ENCODE assay signal across 21 cellular contexts in the genomic region with DNA sequence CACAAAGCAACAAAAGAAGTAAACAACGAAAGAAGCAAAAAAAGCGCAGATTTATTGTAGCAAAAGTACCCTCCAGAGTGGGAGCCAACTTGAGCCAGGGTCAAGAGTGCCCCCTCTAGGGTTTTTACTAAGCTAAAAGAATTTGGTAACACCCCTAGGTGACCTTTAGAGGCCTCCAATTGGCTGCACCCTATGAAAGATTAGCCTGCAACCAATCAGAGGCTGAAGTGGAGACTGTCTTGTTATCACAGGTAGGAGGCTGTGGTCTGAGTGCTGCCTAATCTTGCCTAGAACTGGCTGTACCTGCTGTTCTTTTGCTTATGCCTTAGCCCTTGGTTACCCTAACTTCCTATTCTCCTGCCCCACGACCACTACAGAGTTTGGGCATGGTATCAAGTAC. TPM values are rescaled to one million over a fixed set of nuclear protein-coding genes. Genes with fewer than 3 reads are reported as not detected.
DNase-seq lines count a peak whose midpoint lies in the region; ATAC-seq, FAIRE-seq and TF ChIP-seq lines count a peak whose summit lies in the region.
"Had no signal": no experiment of that assay in that cellular context is flagged by ENCODE, and none has a peak within 500 bp of the region (broad histone marks: within the 10 kb centered on the region; RNA-seq: fewer than 3 reads in every experiment).

No MANE protein-coding gene starts in this region.

- H3K9me1 ChIP-seq in K562 (ENCODE audit: control insufficient read depth, insufficient read depth, low read length) = no peaks in the 10 kb centered on the region

- no peaks in the 10 kb centered on the region for H3K27me3 ChIP-seq in Karpas-422 (ENCODE audit: low read length)
- H3K27me3 ChIP-seq in K562 (ENCODE audit: control insufficient read depth in 2 of 2, insufficient read depth in 2 of 2, low read length in 2 of 2) = no peaks in the 10 kb centered on the region
- H3K27me3 ChIP-seq: SJCRH30 had no signal

- no peak overlapping the region for H3K4me2 ChIP-seq in Karpas-422 (ENCODE audit: low read depth, low read length, poor library complexity, severe bottlenecking)
- no peak overlapping the region for H3K4me2 ChIP-seq in K562 (ENCODE audit: insufficient read depth, low read length)
- H3K4me2 ChIP-seq: BLaER1, PC-9 had no signal

- CTCF ChIA-PET in activated CD4-positive, alpha-beta T cell treated with anti-CD3 and anti-CD28 coated beads for 36 hours (lab: Charles Lee) = no interaction called here
- CTCF ChIA-PET in K562 (lab: Yijun Ruan, JAX; ENCODE audit: low intra/inter-chr PET ratio) = no interaction called here

- TF ChIP-seq RAD21 in K562 (CRISPR knock-in tag; conservative IDR thresholded peaks at IDR 0.05 in 1 of 2, IDR thresholded peaks at IDR 0.05 in 1 of 2) = no peak

- H4K20me1 ChIP-seq in Karpas-422 (ENCODE audit: insufficient read depth, low read depth, low read length) (no peaks in the 10 kb centered on the region), K562 (replicated peaks; ENCODE audit: control insufficient read depth, insufficient read depth, low read length) (no peaks in the 10 kb centered on the region)

- H3K9me3 Mint-ChIP-seq in activated CD4-positive, alpha-beta T cell treated with anti-CD3 and anti-CD28 coated beads for 36 hours (ENCODE audit: low read depth) = no peaks in the 10 kb centered on the region
- H3K9me3 Mint-ChIP-seq: T-helper 1 cell treated with Interleukin-12 subunit alpha and Interleukin-12 subunit beta and Interleukin-4 antibody, amounts not matched to agents 30 μg/mL and 1 μg/mL, for 36 hours had no signal

- FAIRE-seq in K562 (lab: Jason Lieb, UNC) = no peak
- FAIRE-seq: GM12891, GM18507, H54 had no signal

- H3K9me2 ChIP-seq in Karpas-422 (replicated peaks; ENCODE audit: insufficient read depth, low read length) = no peaks in the 10 kb centered on the region

- H2AFZ ChIP-seq in Karpas-422 (ENCODE audit: low read length) (no peak overlapping the region), K562 (ENCODE audit: low read depth, low read length) (no peak overlapping the region)
- H2AFZ ChIP-seq: PC-9 had no signal

- H3K36me3 ChIP-seq in Karpas-422 (ENCODE audit: insufficient read depth, low read length) (no peaks in the 10 kb centered on the region), K562 (ENCODE audit: control insufficient read depth, insufficient read depth, low read length) (no peaks in the 10 kb centered on the region)
- H3K36me3 ChIP-seq: SJCRH30 had no signal

- no peak for DNase-seq in activated CD4-positive, alpha-beta T cell treated with anti-CD3 and anti-CD28 coated beads for 36 hours
- no peak for DNase-seq in activated CD4-positive, alpha-beta T cell treated with anti-CD3 and anti-CD28 coated beads for 4 hours
- DNase-seq in Karpas-422 (peak; percentile 77), K562 (ENCODE audit: extremely low read depth in 1 of 4, low spot score in 3 of 4) (peak in 1 of 4 experiments; percentile 30), myocyte (ENCODE audit: low read depth) (peak; percentile 55), KBM-7 (no peak)
- DNase-seq: CD4-positive, alpha-beta memory T cell; IMR-90; NCI-H1436; NCI-H2029; NCI-H446 treated with DMSO at 0.1 percent for 48 hours; PC-9; SJCRH30 had no signal

- no peak for TF ChIP-seq EP300 in K562 (IDR thresholded peaks at IDR 0.05; ENCODE audit: low read length)

- H3K4me1 Mint-ChIP-seq in activated CD4-positive, alpha-beta T cell treated with anti-CD3 and anti-CD28 coated beads for 36 hours = peaks cover 7% of the 10 kb centered on the region

- no peak overlapping the region for H3K27ac Mint-ChIP-seq in activated CD4-positive, alpha-beta T cell treated with anti-CD3 and anti-CD28 coated beads for 36 hours
- H3K27ac Mint-ChIP-seq: T-helper 1 cell treated with Interleukin-12 subunit alpha and Interleukin-12 subunit beta and Interleukin-4 antibody, amounts not matched to agents 30 μg/mL and 1 μg/mL, for 36 hours had no signal

- in situ Hi-C loops in K562 (cut with MboI) = no loop called here
- in situ Hi-C loops in KBM-7 (cut with MboI; ENCODE audit: low pct_unique_long_range_greater_than_20kb, low sequenced_read_pairs) = no loop called here

- H3K27me3 Mint-ChIP-seq in activated CD4-positive, alpha-beta T cell treated with anti-CD3 and anti-CD28 coated beads for 36 hours = peaks cover 8% of the 10 kb centered on the region

- H3K9me3 ChIP-seq in Karpas-422 (ENCODE audit: low read length) (no peaks in the 10 kb centered on the region), K562 (replicated peaks; ENCODE audit: control insufficient read depth, insufficient read depth, low read depth, low read length) (peaks cover 2% of the 10 kb centered on the region; the same call in 1 of the 2 replicates)
- H3K9me3 ChIP-seq: BLaER1, SJCRH30 had no signal

- no TSS peak for BruUV-seq in K562 (replicated peaks; lab: Mats Ljungman, UMichigan)

- POLR2A ChIA-PET in activated CD4-positive, alpha-beta T cell treated with anti-CD3 and anti-CD28 coated beads for 36 hours (lab: Charles Lee) = no interaction called here
- POLR2A ChIA-PET in K562 (lab: Yijun Ruan, JAX) = interaction anchor here (1.1 to 1.7 kb wide), 3 partner anchors 8 to 24 kb away, joined by 3 to 7 read pairs (median 3); no protein-coding TSS in a partner anchor

- no peak for TF ChIP-seq CTCF in K562 (IDR thresholded peaks at IDR 0.05 in 2 of 3, conservative IDR thresholded peaks at IDR 0.05 in 1 of 3; ENCODE audit: insufficient read depth in 2 of 3, low read depth in 1 of 3, low read length in 3 of 3)

- H3K4me1 ChIP-seq in Karpas-422 (ENCODE audit: low read length) (no peaks in the 10 kb centered on the region), K562 (replicated peaks in 1 of 2; ENCODE audit: control insufficient read depth in 2 of 2, insufficient read depth in 2 of 2, low read length in 2 of 2) (peaks cover 15 to 20% of the 10 kb centered on the region in 2 experiments; a peak in 3 of 5 replicates)

- no peak overlapping the region for H3K27ac ChIP-seq in Karpas-422 (ENCODE audit: low read length)
- no peak overlapping the region for H3K27ac ChIP-seq in K562 (ENCODE audit: extremely low read depth, low read depth, low read length)
- H3K27ac ChIP-seq: BLaER1, HL-60, PC-9, SJCRH30 had no signal

- H3K4me3 Mint-ChIP-seq in activated CD4-positive, alpha-beta T cell treated with anti-CD3 and anti-CD28 coated beads for 36 hours = no peak overlapping the region
- H3K4me3 Mint-ChIP-seq: CD4-positive, alpha-beta memory T cell; T-helper 1 cell treated with Interleukin-12 subunit alpha and Interleukin-12 subunit beta and Interleukin-4 antibody, amounts not matched to agents 30 μg/mL and 1 μg/mL, for 36 hours had no signal

- ATAC-seq in activated CD4-positive, alpha-beta T cell treated with anti-CD3 and anti-CD28 coated beads for 36 hours = peak; percentile 36
- ATAC-seq in K562 = no peak
- ATAC-seq in GM18909 (IDR thresholded peaks at IDR 0.05; ENCODE audit: poor library complexity, unreplicated experiment) = no peak
- ATAC-seq in HG03571 (IDR thresholded peaks at IDR 0.05; ENCODE audit: unreplicated experiment) = no peak

- WGBS in K562 (ENCODE audit: insufficient coverage, low coverage, missing lambda C conversion rate) = 67% methylated on average over 3 of the region's 3 CpGs

- intact Hi-C loops in activated CD4-positive, alpha-beta T cell treated with anti-CD3 and anti-CD28 coated beads for 36 hours (cut with DNase I, micrococcal nuclease) = no loop called here
- intact Hi-C loops in K562 (cut with micrococcal nuclease) = no loop called here

- no peaks in the 10 kb centered on the region for H3K36me3 Mint-ChIP-seq in activated CD4-positive, alpha-beta T cell treated with anti-CD3 and anti-CD28 coated beads for 36 hours (ENCODE audit: low read depth)

- H3K4me3 ChIP-seq in Karpas-422 (ENCODE audit: low read length) (no peak overlapping the region), K562 (no peak overlapping the region)
- H3K4me3 ChIP-seq: BLaER1, PC-9, SJCRH30 had no signal

- no peak for TF ChIP-seq POLR2A in K562 (conservative IDR thresholded peaks at IDR 0.05)

- H3K9ac ChIP-seq in Karpas-422 (ENCODE audit: low read length) = no peak overlapping the region
- H3K9ac ChIP-seq in K562 (ENCODE audit: insufficient read depth in 1 of 2, low read depth in 2 of 2, low read length in 2 of 2) = no peak overlapping the region
- H3K9ac ChIP-seq: BLaER1 had no signal

- no peaks in the 10 kb centered on the region for H3K79me2 ChIP-seq in Karpas-422 (ENCODE audit: low read length)
- H3K79me2 ChIP-seq in K562 (ENCODE audit: control insufficient read depth, insufficient read depth, low read length) = no peaks in the 10 kb centered on the region

TF ChIP-seq in K562, 482 proteins besides CTCF, POLR2A, EP300 and RAD21:
- no peak for TF ChIP-seq ASH1L (IDR thresholded peaks at IDR 0.05; ENCODE audit: borderline replicate concordance, low read depth, partially characterized antibody)
- TF ChIP-seq NFYB (IDR thresholded peaks at IDR 0.05; ENCODE audit: extremely low read depth, insufficient read length) = peak; percentile 28
- peak; percentile 12 for TF ChIP-seq SP2 (IDR thresholded peaks at IDR 0.05; ENCODE audit: extremely low read depth, low read depth, low read length, poor library complexity, severe bottlenecking)
TF ChIP-seq in K562: peak in this region for 2.

RNA-seq across cellular contexts. Expression of gene ANKRD10, which starts 38.3 kb away (rescaled TPM):
- total RNA-seq in activated CD4-positive, alpha-beta T cell treated with anti-CD3 and anti-CD28 coated beads for 36 hours = 10 to 100 TPM; 65.1 to 91.8 TPM
- 107 and 168 TPM in 2 replicates for total RNA-seq in Karpas-422 (2014; rRNA removed; shearing (Covaris generic); ENCODE audit: low replicate concordance)
- total RNA-seq in K562 (2011; cell fraction: chromatin; rRNA removed; ENCODE audit: low replicate concordance) = 178 and 324 TPM in 2 replicates
- total RNA-seq in K562 (2011; cell fraction: nucleolus; rRNA removed) = 159 and 175 TPM in 2 replicates
- 205 and 428 TPM in 2 replicates for total RNA-seq in K562 (2011; cell fraction: nucleoplasm; rRNA removed)
- total RNA-seq in K562 (2014; rRNA removed) (45.0 and 50.2 TPM in 2 replicates), K562 (2014; rRNA removed; fragmentation: Illumina TruSeq; extraction: Trizol) (53.0 and 67.7 TPM in 2 replicates), K562 (2015; rRNA removed; fragmentation: Illumina TruSeq; extraction: Trizol) (45.4 and 61.9 TPM in 2 replicates), K562 (2021) (46.9 and 55.0 TPM in 2 replicates), myocyte (1,506 and 1,796 TPM in 2 replicates)
- polyA plus RNA-seq in K562 (2011; rRNA removed) (169 and 183 TPM in 2 replicates), K562 (2014; fragmentation: Illumina TruSeq; extraction: Trizol) (21.7 and 23.2 TPM in 2 replicates), K562 (2014; fragmentation: Nextera tagmentation; extraction: Ambion mirVana) (10 to 100 TPM; 22.1 to 31.0 TPM), K562 (2014; rRNA removed) (36.8 and 40.2 TPM in 2 replicates)
- polyA plus RNA-seq in K562 (2011; cell fraction: cytosol; rRNA removed) = 54.2 and 61.3 TPM in 2 replicates
- polyA plus RNA-seq in K562 (2011; cell fraction: nucleus; rRNA removed) = 416 and 593 TPM in 2 replicates
- 32.3 and 57.8 TPM in 2 replicates for polyA plus RNA-seq in K562 (2012)
- 108 and 129 TPM in 2 replicates for polyA minus RNA-seq in K562 (2011; rRNA and poly(A)+ RNA removed)
- polyA minus RNA-seq in K562 (2011; cell fraction: cytosol; rRNA and poly(A)+ RNA removed) = 91.0 and 108 TPM in 2 replicates
- polyA minus RNA-seq in K562 (2011; cell fraction: nucleus; rRNA and poly(A)+ RNA removed) = 588 and 736 TPM in 2 replicates
- 393 TPM for polyA plus RNA-seq in myocyte (2012)

Comparison
In these comparisons a context has a peak if more than half of its experiments do, and no peak if none do; other contexts are left out.
1. DNase-seq: peak in Karpas-422 (single experiment) and myocyte (single experiment); none in activated CD4-positive, alpha-beta T cell treated with anti-CD3 and anti-CD28 coated beads for 36 hours (single experiment), activated CD4-positive, alpha-beta T cell treated with anti-CD3 and anti-CD28 coated beads for 4 hours (0 of 2) and KBM-7 (single experiment).